In genomic region chr18:43949291-43949690, GRCh38 we compare ENCODE assay signal across 24 cellular contexts.
"Had no signal": no experiment of that assay in that cellular context is flagged by ENCODE, and none has a peak within 500 bp of the region (broad histone marks: within the 10 kb centered on the region; RNA-seq: fewer than 3 reads in every experiment).

No MANE protein-coding gene starts in this region.

- H3K4me1 Mint-ChIP-seq: endodermal cell, mesothelial cell of epicardium had no signal

- H3K4me1 ChIP-seq: colonic mucosa, esophagus squamous epithelium, heart right ventricle, left lung, lower lobe of right lung had no signal

- H3K36me3 ChIP-seq: colonic mucosa, esophagus squamous epithelium, gastrocnemius medialis, heart right ventricle, left lung, lower lobe of right lung had no signal

- DNase-seq: colonic mucosa; cortex of kidney; effector CD8-positive, alpha-beta T cell; effector memory CD8-positive, alpha-beta T cell; endodermal cell; erythroblast; esophagus squamous epithelium; foreskin fibroblast; foreskin melanocyte; gastrocnemius medialis; glutamatergic neuron; head of caudate nucleus; heart right ventricle; hippocampal formation; left cardiac atrium; left lung; left ventricle myocardium superior; lower lobe of right lung; mesenchymal stem cell; mucosa of descending colon had no signal

- H3K27me3 Mint-ChIP-seq: dendritic cell treated with granulocyte-macrophage colony-stimulating factor and Interleukin-4, amounts not matched to agents 40 ng/mL and 50 ng/mL, for 4 days; effector memory CD8-positive, alpha-beta T cell had no signal

- H3K9me3 ChIP-seq: colonic mucosa, esophagus squamous epithelium, gastrocnemius medialis, lower lobe of right lung, mucosa of descending colon had no signal

- H3K27ac Mint-ChIP-seq: dendritic cell treated with granulocyte-macrophage colony-stimulating factor and Interleukin-4, amounts not matched to agents 40 ng/mL and 50 ng/mL, for 4 days; effector memory CD8-positive, alpha-beta T cell; endodermal cell; mesothelial cell of epicardium had no signal

- H3K4me3 Mint-ChIP-seq: dendritic cell treated with granulocyte-macrophage colony-stimulating factor and Interleukin-4, amounts not matched to agents 40 ng/mL and 50 ng/mL, for 4 days; effector memory CD8-positive, alpha-beta T cell; endodermal cell; mesothelial cell of epicardium had no signal

- H3K27me3 ChIP-seq: colonic mucosa, esophagus squamous epithelium, gastrocnemius medialis, heart right ventricle, left lung had no signal

- ATAC-seq: effector memory CD8-positive, alpha-beta T cell; esophagus mucosa; heart right ventricle; left cardiac atrium; left lung; left ventricle myocardium superior; lower lobe of right lung; mucosa of descending colon had no signal

- H3K27ac ChIP-seq: colonic mucosa, epithelial cell of prostate, esophagus squamous epithelium, heart right ventricle, left lung, lower lobe of right lung had no signal

- H3K4me3 ChIP-seq: colonic mucosa, esophagus squamous epithelium, gastrocnemius medialis, heart right ventricle, left lung, lower lobe of right lung, mucosa of descending colon had no signal
